In the genomic region with DNA sequence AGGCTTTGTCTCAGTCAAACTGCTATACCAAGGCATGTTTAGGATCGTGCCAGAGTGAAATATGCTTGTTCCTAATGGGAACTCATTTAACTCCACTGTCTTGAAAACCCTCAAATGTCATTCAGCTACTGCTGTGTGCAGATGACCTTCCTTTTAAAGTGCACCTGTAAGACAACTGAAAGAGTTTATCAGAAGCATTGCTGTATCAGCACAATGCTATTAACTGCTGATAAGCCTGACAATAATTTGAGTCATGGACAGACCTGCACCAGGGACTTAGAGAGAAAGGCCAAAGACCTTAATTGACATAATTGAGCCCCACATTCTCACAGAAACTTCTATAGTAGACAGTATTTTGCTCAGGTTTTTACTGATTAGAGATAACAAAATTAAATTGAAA, we compare ENCODE assay signal across 24 cellular contexts.
"Had no signal": no experiment of that assay in that cellular context is flagged by ENCODE, and none has a peak within 500 bp of the region (broad histone marks: within the 10 kb centered on the region; RNA-seq: fewer than 3 reads in every experiment).

No MANE protein-coding gene starts in this region.

- H3K4me1 ChIP-seq: left ventricle myocardium inferior, neural progenitor cell, right atrium auricular region, sigmoid colon, stomach, testis, thyroid gland, transverse colon, upper lobe of left lung, vagina had no signal

- H3K27me3 ChIP-seq: neural progenitor cell, ovary, right atrium auricular region, sigmoid colon, stomach, testis, thyroid gland, transverse colon, upper lobe of left lung, vagina had no signal

- H2AFZ ChIP-seq: neural progenitor cell had no signal

- H3K36me3 ChIP-seq: left ventricle myocardium inferior, neural progenitor cell, ovary, right atrium auricular region, sigmoid colon, stomach, thyroid gland, transverse colon, upper lobe of left lung, vagina had no signal

- H3K27ac ChIP-seq: left ventricle myocardium inferior, neural progenitor cell, ovary, right atrium auricular region, sigmoid colon, stomach, testis, thyroid gland, transverse colon, upper lobe of left lung, vagina had no signal

- ATAC-seq: natural killer cell; stimulated activated memory B cell treated with anti-CD40 and anti-IgM and Interleukin-4, amounts not matched to agents 10 μg/mL and 1 μg/mL and 100 μg/mL, for 72 hours; stimulated activated naive CD8-positive, alpha-beta T cell treated with anti-CD3 and anti-CD28 coated beads, Interleukin-15, Interleukin-2, amounts not matched to agents 100 U/mL and 50 U/mL, for 24 hours had no signal

- H3K4me3 ChIP-seq: left ventricle myocardium inferior, lung, neural progenitor cell, ovary, right atrium auricular region, sigmoid colon, smooth muscle cell, stomach, testis, thyroid gland, transverse colon, upper lobe of left lung, vagina had no signal

- H3K9me3 ChIP-seq: left ventricle myocardium inferior, ovary, right atrium auricular region, sigmoid colon, stomach, testis, thyroid gland, transverse colon, upper lobe of left lung, vagina had no signal

- H3K4me2 ChIP-seq: neural progenitor cell, smooth muscle cell had no signal

- H3K9ac ChIP-seq: neural progenitor cell had no signal

- DNase-seq: islet precursor cell; left ventricle myocardium inferior; mesendoderm; naive B cell; natural killer cell; nephron progenitor cell; ovary; sigmoid colon; stimulated activated CD4-positive, alpha-beta T cell treated with anti-CD3 and anti-CD28 coated beads, Interleukin-1b, Interleukin-23, amount 100 ng/mL, for 48 hours; stimulated activated CD4-positive, alpha-beta T cell treated with anti-CD3 and anti-CD28 coated beads, Interleukin-2, amount 100 ng/mL, for 48 hours; stimulated activated CD4-positive, alpha-beta T cell treated with anti-CD3 and anti-CD28 coated beads, Interleukin-4, amount 100 ng/mL, for 4 hours; stimulated activated CD8-positive, alpha-beta memory T cell treated with anti-CD3 and anti-CD28 coated beads, Interleukin-4, amount 100 ng/mL, for 48 hours; stimulated activated naive CD8-positive, alpha-beta T cell treated with anti-CD3 and anti-CD28 coated beads, Interleukin-15, Interleukin-2, amounts not matched to agents 100 U/mL and 50 U/mL, for 24 hours; stomach; testis; thyroid gland; transverse colon; upper lobe of left lung had no signal
